8 cellular contexts compared by ENCODE assay signal in the genomic region with DNA sequence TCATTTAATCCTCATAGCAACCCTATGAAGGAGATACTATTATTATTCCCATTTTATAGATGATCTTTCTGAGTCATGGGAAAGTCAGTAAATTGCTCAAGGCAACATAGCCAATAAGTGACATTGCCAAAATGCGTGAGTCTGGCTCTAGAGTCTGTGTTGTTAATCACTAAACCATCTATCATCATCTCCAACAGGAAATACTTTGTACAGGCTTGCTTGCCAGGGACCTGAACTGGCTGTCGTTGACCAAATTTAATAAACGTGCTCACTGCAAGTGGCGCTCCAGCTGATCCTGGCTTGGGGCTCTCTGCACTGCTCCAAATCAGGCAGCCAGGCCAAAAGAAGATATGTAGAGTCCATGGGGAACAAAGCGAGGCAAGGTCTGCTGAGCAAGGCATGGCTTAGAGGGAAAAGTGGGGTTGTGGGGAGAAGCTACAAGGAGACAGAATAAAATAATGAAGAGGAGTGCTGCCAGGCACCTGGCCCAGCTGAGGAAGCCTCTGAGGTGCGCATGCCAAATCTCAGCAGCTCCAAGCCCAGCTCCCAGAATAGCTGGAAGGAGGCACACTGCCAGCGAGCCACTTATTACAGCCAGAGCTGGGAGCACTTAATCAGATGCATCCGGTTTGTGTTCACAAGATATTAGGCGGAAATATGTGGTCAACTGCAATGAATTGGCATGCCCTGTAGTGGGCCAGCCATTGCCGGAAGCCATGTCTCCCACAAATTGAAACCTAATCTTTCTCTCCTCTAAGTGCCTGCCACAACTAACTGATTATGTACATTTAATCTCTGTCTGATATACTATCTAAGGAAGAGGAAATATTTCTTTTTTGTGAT. TPM values are rescaled to one million over a fixed set of nuclear protein-coding genes. Genes with fewer than 3 reads are reported as not detected.
DNase-seq lines count a peak whose midpoint lies in the region; ATAC-seq and TF ChIP-seq lines count a peak whose summit lies in the region.

No MANE protein-coding gene starts in this region.

- ATAC-seq in GM19324 (IDR thresholded peaks at IDR 0.05; ENCODE audit: low FRiP score, unreplicated experiment) (peak; percentile 77), HG03442 (IDR thresholded peaks at IDR 0.05; ENCODE audit: unreplicated experiment) (peak; percentile 57), T-helper 17 cell (peak; percentile 27), heart right ventricle (peak; percentile 84 to 97 (median 90)), thoracic aorta (ENCODE audit: insufficient number of reproducible peaks, low FRiP score, low read depth) (peak; percentile 86)

- H3K4me1 ChIP-seq in heart right ventricle (peaks cover 0 to 20% (median 15%) of the 10 kb centered on the region in 9 donors), thoracic aorta (ENCODE audit: control insufficient read depth in 1 of 2, low read depth in 2 of 2) (peaks cover 22 to 47% of the 10 kb centered on the region in 2 donors)

- 12 to 17% methylated on average over 10 of the region's 10 CpGs for WGBS in heart right ventricle, 2 donors

- H3K27ac Mint-ChIP-seq in T-helper 17 cell (no peak overlapping the region), nephron progenitor cell (no peak overlapping the region)

- H3K4me3 Mint-ChIP-seq in T-helper 17 cell (no peak overlapping the region), nephron progenitor cell (no peak overlapping the region)

- H3K36me3 ChIP-seq in heart right ventricle = no peaks in the 10 kb centered on the region
- H3K36me3 ChIP-seq in thoracic aorta = no peaks in the 10 kb centered on the region

- intact Hi-C loops in heart right ventricle (cut with DNase I) = loop anchor here (2.0 to 10.0 kb wide), 13 partner anchors 242 to 588 kb away; partner anchors contain the start of gene ART4 (in 3 of the 10)

- H3K36me3 Mint-ChIP-seq in T-helper 17 cell (ENCODE audit: low read depth) = peaks cover 2% of the 10 kb centered on the region
- H3K36me3 Mint-ChIP-seq in nephron progenitor cell (ENCODE audit: low read depth) = no peaks in the 10 kb centered on the region

- peaks cover 4% of the 10 kb centered on the region for H3K9me3 Mint-ChIP-seq in nephron progenitor cell

- H3K4me3 ChIP-seq in heart right ventricle = no peak overlapping the region
- H3K4me3 ChIP-seq in thoracic aorta = peak overlapping the region; percentile 12

- H3K9me3 ChIP-seq in T-helper 17 cell (ENCODE audit: control insufficient read depth, low read length, poor library complexity, severe bottlenecking) (no peaks in the 10 kb centered on the region), heart right ventricle (no peaks in the 10 kb centered on the region), thoracic aorta (no peaks in the 10 kb centered on the region)

- H3K4me1 Mint-ChIP-seq in T-helper 17 cell (peaks cover 7% of the 10 kb centered on the region), nephron progenitor cell (peaks cover 10% of the 10 kb centered on the region)

- no peak for DNase-seq in T-helper 17 cell
- peak; percentile 76 to 82 for DNase-seq in heart right ventricle
- DNase-seq in thoracic aorta (ENCODE audit: low spot score) = peak; percentile 79
- no peak for DNase-seq in globus pallidus (ENCODE audit: low spot score)
- DNase-seq in HT-29 (ENCODE audit: low spot score) = no peak
- DNase-seq in nephron progenitor cell = no peak

- peak overlapping the region in 6 of 10 donors; percentile 10 to 72 (median 42) for H3K27ac ChIP-seq in heart right ventricle
- H3K27ac ChIP-seq in thoracic aorta = peak overlapping the region; percentile 84 to 89

- TF ChIP-seq CTCF in heart right ventricle (IDR thresholded peaks at IDR 0.05) (no peak), thoracic aorta (IDR thresholded peaks at IDR 0.05) (peak; percentile 27), nephron progenitor cell (IDR thresholded peaks at IDR 0.05) (no peak)

- peaks cover 0 to 5% (median 0%) of the 10 kb centered on the region in 7 donors for H3K27me3 ChIP-seq in heart right ventricle
- no peaks in the 10 kb centered on the region for H3K27me3 ChIP-seq in thoracic aorta (replicated peaks; ENCODE audit: insufficient read depth)

- H3K27me3 Mint-ChIP-seq in T-helper 17 cell (peaks cover 43% of the 10 kb centered on the region), nephron progenitor cell (ENCODE audit: low read depth, poor library complexity) (peaks cover 3% of the 10 kb centered on the region)

RNA-seq across cellular contexts. Expression of gene PTPRO, which starts 43.3 kb away (rescaled TPM):
- 1 to 10 TPM; 1.1 to 4.5 TPM for total RNA-seq in T-helper 17 cell
- total RNA-seq in heart right ventricle = 1 to 10 TPM in 4 of 10 donors, under 1 TPM in 5, not detected in 1; 0.21 to 5.4 (median 0.98) TPM
- under 1 TPM; 0.29 to 0.42 TPM for polyA plus RNA-seq in heart right ventricle
- total RNA-seq in thoracic aorta = 10 to 100 TPM; 11.9 to 19.5 TPM
- total RNA-seq in HT-29 (2014; rRNA removed; shearing (Covaris generic)) = 12.3 and 14.3 TPM in 2 replicates

RNA-seq across cellular contexts. Expression of gene RERG, which starts 57.8 kb away (rescaled TPM):
- total RNA-seq in T-helper 17 cell (not detected), heart right ventricle (1 to 10 TPM; 2.1 to 4.8 (median 2.7) TPM), thoracic aorta (100 to 1,000 TPM in 1 of 2 donors, 10 to 100 TPM in 1; 92.3 to 120 TPM)
- polyA plus RNA-seq in heart right ventricle = 1 to 10 TPM; 3.5 to 9.7 TPM
- total RNA-seq in HT-29 (2014; rRNA removed; shearing (Covaris generic)) = not detected in 2 replicates

Comparison
In these comparisons a context has a peak if more than half of its experiments do, and no peak if none do; other contexts are left out.
1. ATAC-seq: peak in every context shown above with its lines; median percentile 90 in heart right ventricle; 86 in thoracic aorta; 77 in GM19324; 57 in HG03442; 27 in T-helper 17 cell.
2. DNase-seq: peak in heart right ventricle (2 of 2) and thoracic aorta (single experiment); none in T-helper 17 cell (0 of 3), globus pallidus (single experiment), HT-29 (single experiment) and nephron progenitor cell (single experiment).
3. RNA of gene RERG, which starts 57.8 kb away (total RNA-seq): 92.3 to 120 TPM in thoracic aorta; 2.1 to 4.8 TPM in heart right ventricle, not detected in T-helper 17 cell and not detected in HT-29; every median in the first group is over 10 times any median in the second.